ENCODE assay signal across 11 cellular contexts in genomic region chr10:102612964-102613275, GRCh38. TPM values are rescaled to one million over a fixed set of nuclear protein-coding genes. Genes with fewer than 3 reads are reported as not detected.
A peak's percentile ranks its signal among the peaks of the same experiment; 100 is the strongest.
DNase-seq lines count a peak whose midpoint lies in the region; ATAC-seq and TF ChIP-seq lines count a peak whose summit lies in the region.
"Had no signal": no experiment of that assay in that cellular context is flagged by ENCODE, and none has a peak within 500 bp of the region (broad histone marks: within the 10 kb centered on the region; RNA-seq: fewer than 3 reads in every experiment).

No MANE protein-coding gene starts in this region.

- in situ Hi-C loops in GM13977 (cut with MboI; ENCODE audit: low pct_unique_long_range_greater_than_20kb, low sequenced_read_pairs, unreplicated experiment) = no loop called here

- H3K27me3 Mint-ChIP-seq in naive thymus-derived CD4-positive, alpha-beta T cell = no peaks in the 10 kb centered on the region
- no peaks in the 10 kb centered on the region for H3K27me3 Mint-ChIP-seq in stimulated activated memory B cell treated with anti-CD40 and anti-IgM and Interleukin-4, amounts not matched to agents 10 μg/mL and 1 μg/mL and 100 μg/mL, for 72 hours
- H3K27me3 Mint-ChIP-seq: IgD-negative memory B cell had no signal

- peak overlapping the region; percentile 71 to 100 (median 97) for H3K27ac Mint-ChIP-seq in naive thymus-derived CD4-positive, alpha-beta T cell
- H3K27ac Mint-ChIP-seq in stimulated activated memory B cell treated with anti-CD40 and anti-IgM and Interleukin-4, amounts not matched to agents 10 μg/mL and 1 μg/mL and 100 μg/mL, for 72 hours = no peak overlapping the region

- intact Hi-C loops in naive thymus-derived CD4-positive, alpha-beta T cell (cut with micrococcal nuclease) = loop anchor here in 1 of 2 donors (1.0 to 5.0 kb wide), 5 partner anchors 16 to 219 kb away; partner anchors contain the start of gene ACTR1A

- TF ChIP-seq CTCF in GM13977 (IDR thresholded peaks at IDR 0.05; ENCODE audit: extremely low read depth, insufficient read depth, missing control alignments) = no peak

- H3K36me3 ChIP-seq in naive thymus-derived CD4-positive, alpha-beta T cell (ENCODE audit: control insufficient read depth in 2 of 3, insufficient read depth in 3 of 3, low read length in 3 of 3) = peaks cover 0 to 26% (median 5%) of the 10 kb centered on the region in 3 experiments
- H3K36me3 ChIP-seq in stomach smooth muscle (ENCODE audit: control insufficient read depth in 2 of 2, insufficient read depth in 2 of 2, low read length in 2 of 2) = peaks cover 5 to 6% of the 10 kb centered on the region in 2 donors
- H3K36me3 ChIP-seq: breast epithelium had no signal

- H3K27ac ChIP-seq in naive thymus-derived CD4-positive, alpha-beta T cell (ENCODE audit: low read depth, low read length) = peak overlapping the region; percentile 89
- H3K27ac ChIP-seq in stomach smooth muscle (ENCODE audit: low read length) = peak overlapping the region; percentile 31

- H3K27me3 ChIP-seq in naive thymus-derived CD4-positive, alpha-beta T cell (ENCODE audit: control insufficient read depth in 2 of 2, insufficient read depth in 2 of 2, low read length in 2 of 2) = no peaks in the 10 kb centered on the region
- H3K27me3 ChIP-seq in stomach smooth muscle (ENCODE audit: control insufficient read depth in 1 of 2, insufficient read depth in 2 of 2, low read length in 2 of 2) = no peaks in the 10 kb centered on the region
- H3K27me3 ChIP-seq: breast epithelium had no signal

- H3K4me1 ChIP-seq in naive thymus-derived CD4-positive, alpha-beta T cell (ENCODE audit: control insufficient read depth in 2 of 2, insufficient read depth in 2 of 2, low read length in 2 of 2) = peaks cover 0 to 36% of the 10 kb centered on the region in 2 donors
- peaks cover 61% of the 10 kb centered on the region for H3K4me1 ChIP-seq in stomach smooth muscle (ENCODE audit: control insufficient read depth, insufficient read depth, low read length)
- H3K4me1 ChIP-seq: breast epithelium had no signal

- H3K9me3 ChIP-seq in naive thymus-derived CD4-positive, alpha-beta T cell (ENCODE audit: control insufficient read depth in 2 of 3, low read length in 3 of 3) = no peaks in the 10 kb centered on the region
- H3K9me3 ChIP-seq in stomach smooth muscle (ENCODE audit: control insufficient read depth in 2 of 2, low read length in 2 of 2) = no peaks in the 10 kb centered on the region
- H3K9me3 ChIP-seq: breast epithelium had no signal

- H3K4me3 Mint-ChIP-seq in naive thymus-derived CD4-positive, alpha-beta T cell = peak overlapping the region in 9 of 10 donors; percentile 22 to 75 (median 52)
- H3K4me3 Mint-ChIP-seq in stimulated activated memory B cell treated with anti-CD40 and anti-IgM and Interleukin-4, amounts not matched to agents 10 μg/mL and 1 μg/mL and 100 μg/mL, for 72 hours = no peak overlapping the region

- H3K36me3 Mint-ChIP-seq in naive thymus-derived CD4-positive, alpha-beta T cell = peaks cover 0 to 17% (median 5%) of the 10 kb centered on the region in 5 donors
- H3K36me3 Mint-ChIP-seq in stimulated activated memory B cell treated with anti-CD40 and anti-IgM and Interleukin-4, amounts not matched to agents 10 μg/mL and 1 μg/mL and 100 μg/mL, for 72 hours = peaks cover 14% of the 10 kb centered on the region
- H3K36me3 Mint-ChIP-seq: IgD-negative memory B cell had no signal

- no peak overlapping the region for H3K4me3 ChIP-seq in naive thymus-derived CD4-positive, alpha-beta T cell (ENCODE audit: low read length)
- H3K4me3 ChIP-seq in stomach smooth muscle (ENCODE audit: low read length in 2 of 2) = no peak overlapping the region
- H3K4me3 ChIP-seq: breast epithelium had no signal

- H3K4me1 Mint-ChIP-seq in naive thymus-derived CD4-positive, alpha-beta T cell = peaks cover 7 to 46% (median 43%) of the 10 kb centered on the region in 7 donors
- H3K4me1 Mint-ChIP-seq in stimulated activated memory B cell treated with anti-CD40 and anti-IgM and Interleukin-4, amounts not matched to agents 10 μg/mL and 1 μg/mL and 100 μg/mL, for 72 hours = peaks cover 5% of the 10 kb centered on the region

- CTCF ChIA-PET in naive thymus-derived CD4-positive, alpha-beta T cell (lab: Charles Lee) = interaction anchor here (1.6 kb wide), 1 partner anchor 22 kb away, joined by 4 read pairs; no protein-coding TSS in a partner anchor

- peak; percentile 83 for ATAC-seq in naive thymus-derived CD4-positive, alpha-beta T cell
- no peak for ATAC-seq in GM19463 (IDR thresholded peaks at IDR 0.05; ENCODE audit: unreplicated experiment)
- ATAC-seq in stimulated activated memory B cell treated with anti-CD40 and anti-IgM and Interleukin-4, amounts not matched to agents 10 μg/mL and 1 μg/mL and 100 μg/mL, for 72 hours = no peak
- ATAC-seq: Panc1 had no signal

- POLR2A ChIA-PET in naive thymus-derived CD4-positive, alpha-beta T cell (lab: Charles Lee) = interaction anchor here (1.8 to 4.5 kb wide), 2 partner anchors 20 to 32 kb away, joined by 5 to 26 read pairs; partner anchors contain the start of gene TRIM8

- no peak overlapping the region for H3K9ac ChIP-seq in stomach smooth muscle (ENCODE audit: low read length in 2 of 2)

- DNase-seq in UCSD-AML1 (lab: John Stamatoyannopoulos, UW; ENCODE audit: unreplicated experiment) (peak; percentile 83), GM13977 (ENCODE audit: low spot score) (no peak), SKM-1 (lab: John Stamatoyannopoulos, UW; ENCODE audit: unreplicated experiment) (no peak)
- peak; percentile 35 for DNase-seq in activated naive CD4-positive, alpha-beta T cell treated with anti-CD3 and anti-CD28 coated beads, Interleukin-2, amount 50 U/mL, for 16 hours
- peak in 7 of 9 donors; percentile 60 to 79 (median 74) for DNase-seq in naive thymus-derived CD4-positive, alpha-beta T cell

- no peaks in the 10 kb centered on the region for H3K9me3 Mint-ChIP-seq in naive thymus-derived CD4-positive, alpha-beta T cell
- no peaks in the 10 kb centered on the region for H3K9me3 Mint-ChIP-seq in stimulated activated memory B cell treated with anti-CD40 and anti-IgM and Interleukin-4, amounts not matched to agents 10 μg/mL and 1 μg/mL and 100 μg/mL, for 72 hours
- H3K9me3 Mint-ChIP-seq: IgD-negative memory B cell had no signal

RNA-seq across cellular contexts. Expression of gene TRIM8, which starts 31.4 kb away (rescaled TPM):
- 10 to 100 TPM; 55.2 to 88.7 (median 59.1) TPM for total RNA-seq in naive thymus-derived CD4-positive, alpha-beta T cell
- polyA plus RNA-seq in naive thymus-derived CD4-positive, alpha-beta T cell = 10 to 100 TPM; 23.9 to 50.5 TPM

Comparison
In these comparisons a context has a peak if more than half of its experiments do, and no peak if none do; other contexts are left out.
1. DNase-seq: peak in UCSD-AML1 (single experiment), activated naive CD4-positive, alpha-beta T cell treated with anti-CD3 and anti-CD28 coated beads, Interleukin-2, amount 50 U/mL, for 16 hours (single experiment) and naive thymus-derived CD4-positive, alpha-beta T cell (7 of 9); none in GM13977 (single experiment) and SKM-1 (single experiment).